ENCODE assay signal across 17 cellular contexts in genomic region chr2:16105664-16106281, GRCh38.
A peak's percentile ranks its signal among the peaks of the same experiment; 100 is the strongest.
DNase-seq lines count a peak whose midpoint lies in the region; TF ChIP-seq lines count a peak whose summit lies in the region.
"Had no signal": no experiment of that assay in that cellular context is flagged by ENCODE, and none has a peak within 500 bp of the region (broad histone marks: within the 10 kb centered on the region; RNA-seq: fewer than 3 reads in every experiment).

No MANE protein-coding gene starts in this region.

- H2AK5ac ChIP-seq in mesendoderm (ENCODE audit: low read length) = no peak overlapping the region

- H3K18ac ChIP-seq in mesendoderm (ENCODE audit: low read length) = peak overlapping the region; percentile 82

- H4K8ac ChIP-seq in mesendoderm (ENCODE audit: low read depth, low read length) = no peak overlapping the region

- H3K4me1 Mint-ChIP-seq in endodermal cell = peaks cover 59% of the 10 kb centered on the region
- H3K4me1 Mint-ChIP-seq: activated T-helper 17 cell treated with anti-CD3 and anti-CD28 coated beads, Interleukin-2, amount 50 U/mL, for 72 hours; B cell; naive thymus-derived CD4-positive, alpha-beta T cell had no signal

- H3K9me3 ChIP-seq in endodermal cell (ENCODE audit: control insufficient read depth, low read length) = no peaks in the 10 kb centered on the region
- no peaks in the 10 kb centered on the region for H3K9me3 ChIP-seq in stomach smooth muscle (ENCODE audit: control insufficient read depth in 2 of 2, low read length in 2 of 2)
- H3K9me3 ChIP-seq: heart right ventricle, right lobe of liver, upper lobe of right lung had no signal

- H3K4me2 ChIP-seq in mesendoderm (ENCODE audit: low read length) = peak overlapping the region; percentile 35

- H3K4me1 ChIP-seq in endodermal cell (ENCODE audit: control insufficient read depth, insufficient read depth, low read length) (peaks cover 22% of the 10 kb centered on the region), mesendoderm (ENCODE audit: control insufficient read depth, low read depth, low read length) (peaks cover 32% of the 10 kb centered on the region), stomach smooth muscle (ENCODE audit: control insufficient read depth, insufficient read depth, low read length) (peaks cover 7% of the 10 kb centered on the region)
- H3K4me1 ChIP-seq: upper lobe of right lung had no signal

- H3K23ac ChIP-seq in mesendoderm (ENCODE audit: low read length) = no peak overlapping the region

- H3K9me3 Mint-ChIP-seq in endodermal cell = no peaks in the 10 kb centered on the region
- H3K9me3 Mint-ChIP-seq: activated T-helper 17 cell treated with anti-CD3 and anti-CD28 coated beads, Interleukin-2, amount 50 U/mL, for 72 hours; naive thymus-derived CD4-positive, alpha-beta T cell had no signal

- H3K4ac ChIP-seq in mesendoderm (ENCODE audit: low read depth, low read length) = peak overlapping the region; percentile 66

- peak overlapping the region; percentile 69 for H2BK120ac ChIP-seq in mesendoderm (ENCODE audit: low read depth, low read length)

- H3K36me3 ChIP-seq in endodermal cell (ENCODE audit: control insufficient read depth, insufficient read depth, low read length) = no peaks in the 10 kb centered on the region
- no peaks in the 10 kb centered on the region for H3K36me3 ChIP-seq in mesendoderm (ENCODE audit: control insufficient read depth, insufficient read depth, low read length)
- H3K36me3 ChIP-seq in stomach smooth muscle (ENCODE audit: control insufficient read depth in 2 of 2, insufficient read depth in 2 of 2, low read length in 2 of 2) = no peaks in the 10 kb centered on the region
- H3K36me3 ChIP-seq: heart right ventricle, right lobe of liver, upper lobe of right lung had no signal

- no peaks in the 10 kb centered on the region for H3K79me2 ChIP-seq in mesendoderm (ENCODE audit: control insufficient read depth, insufficient read depth, low read length)

- no peaks in the 10 kb centered on the region for H3K27me3 Mint-ChIP-seq in endodermal cell (ENCODE audit: insufficient read depth)
- H3K27me3 Mint-ChIP-seq: activated T-helper 17 cell treated with anti-CD3 and anti-CD28 coated beads, Interleukin-2, amount 50 U/mL, for 72 hours; B cell had no signal

- peak overlapping the region; percentile 77 for H3K9ac ChIP-seq in endodermal cell (ENCODE audit: extremely low read depth, low read length, poor library complexity, severe bottlenecking)
- H3K9ac ChIP-seq in mesendoderm (ENCODE audit: low read length) = peak overlapping the region; percentile 54
- H3K9ac ChIP-seq in stomach smooth muscle (ENCODE audit: low read length in 2 of 2) = peak overlapping the region in 1 of 2 donors; percentile 21

- H3K27me3 ChIP-seq in endodermal cell (ENCODE audit: control insufficient read depth, insufficient read depth, low read length, poor library complexity, severe bottlenecking) (no peaks in the 10 kb centered on the region), mesendoderm (ENCODE audit: insufficient read depth, low read length, poor library complexity) (no peaks in the 10 kb centered on the region), stomach smooth muscle (ENCODE audit: control insufficient read depth in 1 of 2, insufficient read depth in 2 of 2, low read length in 2 of 2) (peaks cover 0 to 2% of the 10 kb centered on the region in 2 donors)
- H3K27me3 ChIP-seq: right lobe of liver, upper lobe of right lung had no signal

- no peak for TF ChIP-seq CTCF in endodermal cell (conservative IDR thresholded peaks at IDR 0.05)

- H3K27ac Mint-ChIP-seq in endodermal cell = peak overlapping the region; percentile 89
- H3K27ac Mint-ChIP-seq: activated CD8-positive, alpha-beta T cell treated with anti-CD3 and anti-CD28 coated beads, Interleukin-2, amount 10 ng/mL, durations not matched to agents 7 days and 5 days; activated T-helper 17 cell treated with anti-CD3 and anti-CD28 coated beads, Interleukin-2, amount 50 U/mL, for 72 hours; B cell; naive thymus-derived CD4-positive, alpha-beta T cell had no signal

- H4K5ac ChIP-seq in mesendoderm (ENCODE audit: low read length) = no peak overlapping the region

- WGBS in endodermal cell (ENCODE audit: insufficient coverage in 1 of 2, insufficient read length in 1 of 2), 2 experiments = 7 to 9% methylated on average over 10 to 16 of the region's 16 CpGs
- WGBS in mesendoderm (ENCODE audit: extremely low coverage, insufficient coverage, low lambda C conversion rate) = no CpG with 5 or more reads among the region's 16 CpGs

- peak overlapping the region; percentile 81 for H3K4me3 ChIP-seq in endodermal cell (ENCODE audit: low read length)
- no peak overlapping the region for H3K4me3 ChIP-seq in mesendoderm (ENCODE audit: low read length)
- peak overlapping the region; percentile 31 to 54 for H3K4me3 ChIP-seq in stomach smooth muscle (ENCODE audit: low read length in 2 of 2)
- H3K4me3 ChIP-seq: heart right ventricle, right lobe of liver, upper lobe of right lung had no signal

- H3K36me3 Mint-ChIP-seq in endodermal cell (ENCODE audit: low read depth) = no peaks in the 10 kb centered on the region
- H3K36me3 Mint-ChIP-seq: naive thymus-derived CD4-positive, alpha-beta T cell had no signal

- peak overlapping the region; percentile 82 for H3K56ac ChIP-seq in mesendoderm (ENCODE audit: low read length)

- H2BK5ac ChIP-seq in mesendoderm (ENCODE audit: low read length) = peak overlapping the region; percentile 75

- H3K27ac ChIP-seq in endodermal cell (ENCODE audit: low read depth, low read length) = peak overlapping the region; percentile 79
- peak overlapping the region; percentile 68 for H3K27ac ChIP-seq in mesendoderm (ENCODE audit: low read depth, low read length)
- no peak overlapping the region for H3K27ac ChIP-seq in stomach smooth muscle (ENCODE audit: low read length)
- H3K27ac ChIP-seq: heart right ventricle, right lobe of liver, upper lobe of right lung had no signal

- H3K4me3 Mint-ChIP-seq in endodermal cell = peak overlapping the region; percentile 54
- H3K4me3 Mint-ChIP-seq: activated CD8-positive, alpha-beta T cell treated with anti-CD3 and anti-CD28 coated beads, Interleukin-2, amount 10 ng/mL, durations not matched to agents 7 days and 5 days; activated T-helper 17 cell treated with anti-CD3 and anti-CD28 coated beads, Interleukin-2, amount 50 U/mL, for 72 hours; B cell; naive thymus-derived CD4-positive, alpha-beta T cell had no signal

- no peaks in the 10 kb centered on the region for H3K79me1 ChIP-seq in mesendoderm (ENCODE audit: low read length)

- H2BK15ac ChIP-seq in mesendoderm (replicated peaks; ENCODE audit: low read depth) = peak overlapping the region; percentile 76

- DNase-seq in NCI-H2227 treated with DMSO at 0.1 percent for 48 hours (lab: John Stamatoyannopoulos, UW) = peak; percentile 90
- peak; percentile 97 for DNase-seq in endodermal cell
- peak; percentile 96 for DNase-seq in mesendoderm
- DNase-seq in globus pallidus (ENCODE audit: low spot score) = no peak
- DNase-seq in NCI-H774 (lab: John Stamatoyannopoulos, UW) = no peak
- DNase-seq in NAMALWA (ENCODE audit: low spot score) = no peak
- DNase-seq: activated CD8-positive, alpha-beta T cell treated with anti-CD3 and anti-CD28 coated beads, Interleukin-2, amount 10 ng/mL, durations not matched to agents 7 days and 5 days; heart right ventricle; KG1; naive thymus-derived CD4-positive, alpha-beta T cell; right lobe of liver; stimulated activated CD4-positive, alpha-beta T cell treated with anti-CD3 and anti-CD28 coated beads, Interleukin-2, amount 100 ng/mL, for 48 hours; stimulated activated CD8-positive, alpha-beta memory T cell treated with anti-CD3 and anti-CD28 coated beads, Interleukin-4, amount 100 ng/mL, for 48 hours; upper lobe of right lung had no signal

Comparison
In these comparisons a context has a peak if more than half of its experiments do, and no peak if none do; other contexts are left out.
1. DNase-seq: peak in NCI-H2227 treated with DMSO at 0.1 percent for 48 hours (single experiment), endodermal cell (single experiment) and mesendoderm (single experiment); none in globus pallidus (single experiment), NCI-H774 (single experiment) and NAMALWA (single experiment).